Comparison of ENCODE assay signal across 1 cellular context in genomic region chr19:42132851-42133528, GRCh38.
TF ChIP-seq lines count a peak whose summit lies in the region.

No MANE protein-coding gene starts in this region.

TF ChIP-seq in HepG2, 621 proteins besides CTCF, POLR2A, EP300 and RAD21 (continued from another document and continues in another):
- TF ChIP-seq HNRNPK (IDR thresholded peaks at IDR 0.05; ENCODE audit: low read depth, low read length, poor library complexity, severe bottlenecking) (peak; percentile 95), ATF5 (CRISPR knock-in tag; IDR thresholded peaks at IDR 0.05; ENCODE audit: low read depth) (no peak), GTF3A (CRISPR knock-in tag; conservative IDR thresholded peaks at IDR 0.05) (no peak), ZFYVE20 (CRISPR knock-in tag; IDR thresholded peaks at IDR 0.05; ENCODE audit: borderline replicate concordance, low read depth) (no peak), ZNF782 (CRISPR knock-in tag; IDR thresholded peaks at IDR 0.05; ENCODE audit: borderline replicate concordance) (0 out of 2 replicates have a peak, but pooled peaks have one; percentile 42), ZSCAN25 (CRISPR knock-in tag; IDR thresholded peaks at IDR 0.05) (peak; percentile 92), SNRNP70 (IDR thresholded peaks at IDR 0.05; ENCODE audit: low read depth, low read length) (no peak), ZNF83 (CRISPR knock-in tag; IDR thresholded peaks at IDR 0.05; ENCODE audit: borderline replicate concordance) (0 out of 2 replicates have a peak, but pooled peaks have one; percentile 57), SALL2 (CRISPR knock-in tag; IDR thresholded peaks at IDR 0.05) (0 out of 2 replicates have a peak, but pooled peaks have one; percentile 42), HNRNPH1 (optimal IDR thresholded peaks at IDR 0.05; ENCODE audit: low read depth, low read length) (no peak), ATF7 (IDR thresholded peaks at IDR 0.05) (no peak), ATF7 (CRISPR knock-in tag; IDR thresholded peaks at IDR 0.05) (no peak), YEATS4 (CRISPR knock-in tag; IDR thresholded peaks at IDR 0.05; ENCODE audit: borderline replicate concordance) (no peak), ZNF3 (CRISPR knock-in tag; IDR thresholded peaks at IDR 0.05) (no peak), NAIF1 (CRISPR knock-in tag; IDR thresholded peaks at IDR 0.05; ENCODE audit: borderline replicate concordance) (no peak), YY1 (IDR thresholded peaks at IDR 0.05; ENCODE audit: insufficient read depth, insufficient replicate concordance, low read depth, low read length) (peak; percentile 46), ZNF501 (CRISPR knock-in tag; IDR thresholded peaks at IDR 0.05) (peak; percentile 81), ZMAT5 (CRISPR knock-in tag; IDR thresholded peaks at IDR 0.05; ENCODE audit: borderline replicate concordance, low read depth) (no peak), ZFAT (CRISPR knock-in tag; conservative IDR thresholded peaks at IDR 0.05) (no peak), ZNF350 (CRISPR knock-in tag; IDR thresholded peaks at IDR 0.05; ENCODE audit: borderline replicate concordance, low read depth) (0 out of 2 replicates have a peak, but pooled peaks have one; percentile 32), ZNF607 (CRISPR knock-in tag; IDR thresholded peaks at IDR 0.05; ENCODE audit: borderline replicate concordance) (no peak), ZSCAN20 (CRISPR knock-in tag; IDR thresholded peaks at IDR 0.05; ENCODE audit: borderline replicate concordance) (no peak), ZNF557 (CRISPR knock-in tag; IDR thresholded peaks at IDR 0.05) (no peak), GABPB1 (CRISPR knock-in tag; IDR thresholded peaks at IDR 0.05) (peak; percentile 66; the same call in 1 of the 2 replicates), SIN3B (IDR thresholded peaks at IDR 0.05; ENCODE audit: low read length) (no peak), PRDM4 (CRISPR knock-in tag; IDR thresholded peaks at IDR 0.05; ENCODE audit: borderline replicate concordance) (no peak), ZNF652 (CRISPR knock-in tag; IDR thresholded peaks at IDR 0.05; ENCODE audit: borderline replicate concordance, low read depth) (no peak), TMF1 (CRISPR knock-in tag; IDR thresholded peaks at IDR 0.05; ENCODE audit: low read depth) (no peak), ZFP90 (CRISPR knock-in tag; IDR thresholded peaks at IDR 0.05; ENCODE audit: borderline replicate concordance) (peak; percentile 42; the same call in 1 of the 2 replicates), ZBTB43 (CRISPR knock-in tag; conservative IDR thresholded peaks at IDR 0.05) (no peak), PPARG (CRISPR knock-in tag; conservative IDR thresholded peaks at IDR 0.05) (0 out of 2 replicates have a peak, but pooled peaks have one; percentile 12), RNF2 (conservative IDR thresholded peaks at IDR 0.05; ENCODE audit: low read depth) (no peak), GATA4 (IDR thresholded peaks at IDR 0.05; ENCODE audit: borderline replicate concordance, low read depth) (no peak), SP4 (CRISPR knock-in tag; IDR thresholded peaks at IDR 0.05) (peak; percentile 55), ZNF280D (CRISPR knock-in tag; IDR thresholded peaks at IDR 0.05) (no peak), AHR (CRISPR knock-in tag; IDR thresholded peaks at IDR 0.05) (0 out of 2 replicates have a peak, but pooled peaks have one; percentile 29), MAZ (IDR thresholded peaks at IDR 0.05; ENCODE audit: borderline replicate concordance, low read depth, low read length) (peak; percentile 65), MAZ (CRISPR knock-in tag; IDR thresholded peaks at IDR 0.05; ENCODE audit: low read depth) (peak; percentile 66; the same call in 1 of the 2 replicates), ZNF687 (CRISPR knock-in tag; IDR thresholded peaks at IDR 0.05) (peak; percentile 40; the same call in 1 of the 2 replicates)
- TF ChIP-seq, protein P1, sequence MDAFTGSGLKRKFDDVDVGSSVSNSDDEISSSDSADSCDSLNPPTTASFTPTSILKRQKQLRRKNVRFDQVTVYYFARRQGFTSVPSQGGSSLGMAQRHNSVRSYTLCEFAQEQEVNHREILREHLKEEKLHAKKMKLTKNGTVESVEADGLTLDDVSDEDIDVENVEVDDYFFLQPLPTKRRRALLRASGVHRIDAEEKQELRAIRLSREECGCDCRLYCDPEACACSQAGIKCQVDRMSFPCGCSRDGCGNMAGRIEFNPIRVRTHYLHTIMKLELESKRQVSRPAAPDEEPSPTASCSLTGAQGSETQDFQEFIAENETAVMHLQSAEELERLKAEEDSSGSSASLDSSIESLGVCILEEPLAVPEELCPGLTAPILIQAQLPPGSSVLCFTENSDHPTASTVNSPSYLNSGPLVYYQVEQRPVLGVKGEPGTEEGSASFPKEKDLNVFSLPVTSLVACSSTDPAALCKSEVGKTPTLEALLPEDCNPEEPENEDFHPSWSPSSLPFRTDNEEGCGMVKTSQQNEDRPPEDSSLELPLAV (CRISPR knock-in tag; conservative IDR thresholded peaks at IDR 0.05; ENCODE audit: low read depth): no peak
- TF ChIP-seq, protein P2, sequence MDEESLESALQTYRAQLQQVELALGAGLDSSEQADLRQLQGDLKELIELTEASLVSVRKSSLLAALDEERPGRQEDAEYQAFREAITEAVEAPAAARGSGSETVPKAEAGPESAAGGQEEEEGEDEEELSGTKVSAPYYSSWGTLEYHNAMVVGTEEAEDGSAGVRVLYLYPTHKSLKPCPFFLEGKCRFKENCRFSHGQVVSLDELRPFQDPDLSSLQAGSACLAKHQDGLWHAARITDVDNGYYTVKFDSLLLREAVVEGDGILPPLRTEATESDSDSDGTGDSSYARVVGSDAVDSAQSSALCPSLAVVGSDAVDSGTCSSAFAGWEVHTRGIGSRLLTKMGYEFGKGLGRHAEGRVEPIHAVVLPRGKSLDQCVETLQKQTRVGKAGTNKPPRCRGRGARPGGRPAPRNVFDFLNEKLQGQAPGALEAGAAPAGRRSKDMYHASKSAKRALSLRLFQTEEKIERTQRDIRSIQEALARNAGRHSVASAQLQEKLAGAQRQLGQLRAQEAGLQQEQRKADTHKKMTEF (CRISPR knock-in tag; IDR thresholded peaks at IDR 0.05): no peak
- TF ChIP-seq, protein P3, sequence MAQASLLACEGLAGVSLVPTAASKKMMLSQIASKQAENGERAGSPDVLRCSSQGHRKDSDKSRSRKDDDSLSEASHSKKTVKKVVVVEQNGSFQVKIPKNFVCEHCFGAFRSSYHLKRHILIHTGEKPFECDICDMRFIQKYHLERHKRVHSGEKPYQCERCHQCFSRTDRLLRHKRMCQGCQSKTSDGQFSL (CRISPR knock-in tag; IDR thresholded peaks at IDR 0.05): 0 out of 2 replicates have a peak, but pooled peaks have one; percentile 25
- TF ChIP-seq, protein P4, sequence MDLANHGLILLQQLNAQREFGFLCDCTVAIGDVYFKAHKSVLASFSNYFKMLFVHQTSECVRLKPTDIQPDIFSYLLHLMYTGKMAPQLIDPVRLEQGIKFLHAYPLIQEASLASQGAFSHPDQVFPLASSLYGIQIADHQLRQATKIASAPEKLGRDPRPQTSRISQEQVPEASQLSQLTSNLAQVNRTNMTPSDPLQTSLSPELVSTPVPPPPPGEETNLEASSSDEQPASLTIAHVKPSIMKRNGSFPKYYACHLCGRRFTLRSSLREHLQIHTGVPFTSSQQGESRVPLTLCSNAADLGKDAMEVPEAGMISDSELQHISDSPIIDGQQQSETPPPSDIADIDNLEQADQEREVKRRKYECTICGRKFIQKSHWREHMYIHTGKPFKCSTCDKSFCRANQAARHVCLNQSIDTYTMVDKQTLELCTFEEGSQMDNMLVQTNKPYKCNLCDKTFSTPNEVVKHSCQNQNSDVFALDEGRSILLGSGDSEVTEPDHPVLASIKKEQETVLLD (CRISPR knock-in tag; IDR thresholded peaks at IDR 0.05; ENCODE audit: low read depth): no peak
- TF ChIP-seq, protein P5, sequence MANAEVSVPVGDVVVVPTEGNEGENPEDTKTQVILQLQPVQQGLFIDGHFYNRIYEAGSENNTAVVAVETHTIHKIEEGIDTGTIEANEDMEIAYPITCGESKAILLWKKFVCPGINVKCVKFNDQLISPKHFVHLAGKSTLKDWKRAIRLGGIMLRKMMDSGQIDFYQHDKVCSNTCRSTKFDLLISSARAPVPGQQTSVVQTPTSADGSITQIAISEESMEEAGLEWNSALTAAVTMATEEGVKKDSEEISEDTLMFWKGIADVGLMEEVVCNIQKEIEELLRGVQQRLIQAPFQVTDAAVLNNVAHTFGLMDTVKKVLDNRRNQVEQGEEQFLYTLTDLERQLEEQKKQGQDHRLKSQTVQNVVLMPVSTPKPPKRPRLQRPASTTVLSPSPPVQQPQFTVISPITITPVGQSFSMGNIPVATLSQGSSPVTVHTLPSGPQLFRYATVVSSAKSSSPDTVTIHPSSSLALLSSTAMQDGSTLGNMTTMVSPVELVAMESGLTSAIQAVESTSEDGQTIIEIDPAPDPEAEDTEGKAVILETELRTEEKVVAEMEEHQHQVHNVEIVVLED (CRISPR knock-in tag; IDR thresholded peaks at IDR 0.05; ENCODE audit: borderline replicate concordance): no peak
